In genomic region chr18:48950536-48951447, GRCh38 we compare ENCODE assay signal across 8 cellular contexts. TPM values are rescaled to one million over a fixed set of nuclear protein-coding genes. Genes with fewer than 3 reads are reported as not detected.
DNase-seq lines count a peak whose midpoint lies in the region; ATAC-seq, FAIRE-seq and TF ChIP-seq lines count a peak whose summit lies in the region.

Gene SMAD7 (minus strand): TSS chr18:48950965. CDS start chr18:48950424, 541 bp downstream.

- ATAC-seq in HepG2 (no peak), GM21576 (IDR thresholded peaks at IDR 0.05; ENCODE audit: unreplicated experiment) (no peak)

- no peak; a peak in 1 of 4 replicates for TF ChIP-seq POLR2A in HepG2 (IDR thresholded peaks at IDR 0.05; ENCODE audit: insufficient read depth in 1 of 2, low read depth in 2 of 2, low read length in 2 of 2)

- TF ChIP-seq CTCF in GM12864 (IDR thresholded peaks at IDR 0.05; ENCODE audit: low read depth, low read length, missing control alignments) = no peak
- TF ChIP-seq CTCF in bronchial epithelial cell (IDR thresholded peaks at IDR 0.05; ENCODE audit: insufficient read depth, low read length, severe bottlenecking) = no peak
- no peak for TF ChIP-seq CTCF in HepG2 (CRISPR knock-in tag; IDR thresholded peaks at IDR 0.05)

- no peak for FAIRE-seq in bronchial epithelial cell (lab: Jason Lieb, UNC)
- no peak for FAIRE-seq in HepG2 (lab: Jason Lieb, UNC)

- CTCF ChIA-PET in HepG2 (lab: Yijun Ruan, JAX; ENCODE audit: low intra/inter-chr PET ratio, low total read pairs) = interaction anchor here (1.7 kb wide), 1 partner anchor 54 kb away, joined by 5 read pairs; no protein-coding TSS in a partner anchor

- DNase-seq in GM12864 (ENCODE audit: low read depth) (no peak), NCI-H146 treated with DMSO at 0.1 percent for 48 hours (lab: John Stamatoyannopoulos, UW; ENCODE audit: unreplicated experiment) (peak; percentile 58), bronchial epithelial cell (ENCODE audit: low read depth) (no peak), HepG2 (ENCODE audit: low spot score) (no peak)
- DNase-seq in activated CD4-positive, CD25-positive, alpha-beta regulatory T cell (lab: John Stamatoyannopoulos, UW) = no peak
- no peak for DNase-seq in effector CD4-positive, alpha-beta T cell

- H3K27ac ChIP-seq in HepG2 (ENCODE audit: extremely low read length, insufficient read depth, low read length) (peak within 1 kb of the TSS; percentile 89), temporal lobe (ENCODE audit: low read depth, low read length) (peak within 1 kb of the TSS; percentile 82)

- H3K4me3 ChIP-seq in GM12864 (ENCODE audit: low read depth, low read length) (peak within 1 kb of the TSS; percentile 73), bronchial epithelial cell (ENCODE audit: low read depth, low read length) (peak within 1 kb of the TSS; percentile 80), HepG2 (replicated peaks in 1 of 3; ENCODE audit: insufficient read depth in 1 of 3, low read depth in 2 of 3, low read length in 3 of 3) (peak within 1 kb of the TSS; percentile 91 to 100 (median 97))

- POLR2A ChIA-PET in HepG2 (lab: Yijun Ruan, JAX) = interaction anchor here (1.0 to 2.5 kb wide), 5 partner anchors 21 to 537 kb away, joined by 3 to 25 read pairs (median 11); partner anchors contain the start of gene C18orf32

- H3K4me1 ChIP-seq in HepG2 (ENCODE audit: insufficient read depth, low read length) = peaks cover 34% of the 10 kb centered on the region

- TF ChIP-seq RAD21 in HepG2 (CRISPR knock-in tag; IDR thresholded peaks at IDR 0.05) = no peak

- WGBS in HepG2 (ENCODE audit: low lambda C conversion rate) = under 1% methylated on average over 32 of the region's 71 CpGs

- H3K36me3 ChIP-seq in bronchial epithelial cell (ENCODE audit: control insufficient read depth, insufficient read depth, low read length) = peaks cover 1% of the 10 kb centered on the region
- no peaks in the 10 kb centered on the region for H3K36me3 ChIP-seq in HepG2 (replicated peaks in 1 of 2; ENCODE audit: control insufficient read depth in 1 of 2, insufficient read depth in 2 of 2, low read length in 2 of 2)

- in situ Hi-C loops in HepG2 (cut with HindIII; ENCODE audit: extremely low pct_ligation_motif_present, low pct_unique_long_range_greater_than_20kb) = no loop called here

- H2AFZ ChIP-seq in HepG2 (ENCODE audit: low read length) = no peak within 1 kb of the TSS

- H3K4me2 ChIP-seq in HepG2 (ENCODE audit: low read depth, low read length) = peak within 1 kb of the TSS; percentile 76

- TF ChIP-seq EP300 in HepG2 (IDR thresholded peaks at IDR 0.05; ENCODE audit: low read depth in 2 of 2, low read length in 2 of 2) = no peak
- no peak for TF ChIP-seq EP300 in HepG2 (CRISPR knock-in tag; IDR thresholded peaks at IDR 0.05; ENCODE audit: borderline replicate concordance)

- H3K27me3 ChIP-seq in bronchial epithelial cell (ENCODE audit: control insufficient read depth, insufficient read depth, low read length) (no peaks in the 10 kb centered on the region), HepG2 (ENCODE audit: control insufficient read depth in 1 of 2, insufficient read depth in 2 of 2, low read length in 2 of 2) (no peaks in the 10 kb centered on the region; a peak in 2 of 5 replicates)

- no peaks in the 10 kb centered on the region for H3K9me3 ChIP-seq in HepG2 (ENCODE audit: low read length)

- intact Hi-C loops in HepG2 (cut with micrococcal nuclease; ENCODE audit: unreplicated experiment) = loop anchor here (5.0 kb wide), 1 partner anchor 92 kb away; no protein-coding TSS in a partner anchor

- peak within 1 kb of the TSS; percentile 87 for H3K9ac ChIP-seq in HepG2 (ENCODE audit: insufficient read depth, low read depth, low read length)

- TSS peak; percentile 45 for BruUV-seq in HepG2 (replicated peaks; lab: Mats Ljungman, UMichigan)

- H4K20me1 ChIP-seq in HepG2 (ENCODE audit: insufficient read depth, low read length) = peaks cover 17% of the 10 kb centered on the region; the same call in 1 of the 2 replicates

- peaks cover 51% of the 10 kb centered on the region for H3K79me2 ChIP-seq in HepG2 (ENCODE audit: insufficient read depth, low read length)

TF ChIP-seq in HepG2, 621 proteins besides CTCF, POLR2A, EP300 and RAD21 (continues in another document):
- TF ChIP-seq NFE2L2 (IDR thresholded peaks at IDR 0.05; ENCODE audit: low read length) (no peak), SIN3A (IDR thresholded peaks at IDR 0.05; ENCODE audit: borderline replicate concordance, low read depth, low read length) (peak; percentile 33; the same call in 1 of the 2 replicates), ZNF580 (CRISPR knock-in tag; IDR thresholded peaks at IDR 0.05; ENCODE audit: borderline replicate concordance, low read depth) (no peak), FOXK2 (IDR thresholded peaks at IDR 0.05) (no peak), ZNF703 (CRISPR knock-in tag; IDR thresholded peaks at IDR 0.05; ENCODE audit: borderline replicate concordance) (no peak), SAP130 (CRISPR knock-in tag; IDR thresholded peaks at IDR 0.05; ENCODE audit: low read depth) (no peak), ELF3 (CRISPR knock-in tag; IDR thresholded peaks at IDR 0.05) (no peak), EED (CRISPR knock-in tag; IDR thresholded peaks at IDR 0.05) (no peak), PATZ1 (CRISPR knock-in tag; IDR thresholded peaks at IDR 0.05) (peak; percentile 29; the same call in 1 of the 2 replicates), MIER3 (CRISPR knock-in tag; IDR thresholded peaks at IDR 0.05; ENCODE audit: borderline replicate concordance) (no peak), ZSCAN20 (CRISPR knock-in tag; IDR thresholded peaks at IDR 0.05; ENCODE audit: borderline replicate concordance) (peak; percentile 40; the same call in 1 of the 2 replicates), RNF2 (conservative IDR thresholded peaks at IDR 0.05; ENCODE audit: low read depth) (no peak), ZNF740 (CRISPR knock-in tag; IDR thresholded peaks at IDR 0.05) (0 out of 2 replicates have a peak, but pooled peaks have one; percentile 3), HBP1 (CRISPR knock-in tag; IDR thresholded peaks at IDR 0.05; ENCODE audit: low read depth) (peak; percentile 7; the same call in 1 of the 2 replicates)

RNA-seq across cellular contexts. Expression of gene SMAD7, which starts in this region (rescaled TPM):
- total RNA-seq in bronchial epithelial cell (11.5 and 19.2 TPM in 2 replicates), HepG2 (2016; rRNA removed; fragmentation: Illumina TruSeq; extraction: Trizol) (18.7 and 24.7 TPM in 2 replicates), temporal lobe (11.1 TPM)
- total RNA-seq in HepG2 (2016; cell fraction: cytosol; rRNA removed; fragmentation: Illumina TruSeq; extraction: Trizol; ENCODE audit: low read depth) = 3.3 TPM in 2 replicates
- total RNA-seq in HepG2 (2016; cell fraction: insoluble cytoplasmic fraction; rRNA removed; fragmentation: Illumina TruSeq; extraction: Trizol) = 17.7 and 26.0 TPM in 2 replicates
- 12.5 and 14.2 TPM in 2 replicates for total RNA-seq in HepG2 (2016; cell fraction: membrane; rRNA removed; fragmentation: Illumina TruSeq; extraction: Trizol)
- 22.7 and 23.8 TPM in 2 replicates for total RNA-seq in HepG2 (2016; cell fraction: nucleus; rRNA removed; fragmentation: Illumina TruSeq; extraction: Trizol)
- 15.8 and 17.4 TPM in 2 replicates for polyA plus RNA-seq in HepG2 (2011; rRNA removed)
- 15.1 and 16.9 TPM in 2 replicates for polyA plus RNA-seq in HepG2 (2011; cell fraction: cytosol; rRNA removed)
- 16.5 and 25.6 TPM in 2 replicates for polyA plus RNA-seq in HepG2 (2011; cell fraction: nucleus; rRNA removed)
- polyA plus RNA-seq in HepG2 (2012) = 5.6 and 8.5 TPM in 2 replicates
- 1.4 and 2.1 TPM in 2 replicates for polyA plus RNA-seq in HepG2 (2016; cell fraction: cytosol; fragmentation: Illumina TruSeq; extraction: Trizol; ENCODE audit: low read depth)
- 15.7 and 17.1 TPM in 2 replicates for polyA plus RNA-seq in HepG2 (2016; cell fraction: insoluble cytoplasmic fraction; fragmentation: Illumina TruSeq; extraction: Trizol; ENCODE audit: low read depth)
- 4.9 TPM in 2 replicates for polyA plus RNA-seq in HepG2 (2016; cell fraction: membrane; fragmentation: Illumina TruSeq; extraction: Trizol; ENCODE audit: low read depth)
- polyA plus RNA-seq in HepG2 (2016; cell fraction: nucleus; fragmentation: Illumina TruSeq; extraction: Trizol; ENCODE audit: insufficient read depth, low read depth) = 40.0 and 43.9 TPM in 2 replicates
- 38.7 and 47.8 TPM in 2 replicates for polyA minus RNA-seq in HepG2 (2011; rRNA and poly(A)+ RNA removed; ENCODE audit: low replicate concordance)
- 11.5 and 17.8 TPM in 2 replicates for polyA minus RNA-seq in HepG2 (2011; cell fraction: cytosol; rRNA and poly(A)+ RNA removed)
- 14.8 and 26.3 TPM in 2 replicates for polyA minus RNA-seq in HepG2 (2011; cell fraction: nucleus; rRNA and poly(A)+ RNA removed)
